8 cellular contexts compared by ENCODE assay signal in the genomic region with DNA sequence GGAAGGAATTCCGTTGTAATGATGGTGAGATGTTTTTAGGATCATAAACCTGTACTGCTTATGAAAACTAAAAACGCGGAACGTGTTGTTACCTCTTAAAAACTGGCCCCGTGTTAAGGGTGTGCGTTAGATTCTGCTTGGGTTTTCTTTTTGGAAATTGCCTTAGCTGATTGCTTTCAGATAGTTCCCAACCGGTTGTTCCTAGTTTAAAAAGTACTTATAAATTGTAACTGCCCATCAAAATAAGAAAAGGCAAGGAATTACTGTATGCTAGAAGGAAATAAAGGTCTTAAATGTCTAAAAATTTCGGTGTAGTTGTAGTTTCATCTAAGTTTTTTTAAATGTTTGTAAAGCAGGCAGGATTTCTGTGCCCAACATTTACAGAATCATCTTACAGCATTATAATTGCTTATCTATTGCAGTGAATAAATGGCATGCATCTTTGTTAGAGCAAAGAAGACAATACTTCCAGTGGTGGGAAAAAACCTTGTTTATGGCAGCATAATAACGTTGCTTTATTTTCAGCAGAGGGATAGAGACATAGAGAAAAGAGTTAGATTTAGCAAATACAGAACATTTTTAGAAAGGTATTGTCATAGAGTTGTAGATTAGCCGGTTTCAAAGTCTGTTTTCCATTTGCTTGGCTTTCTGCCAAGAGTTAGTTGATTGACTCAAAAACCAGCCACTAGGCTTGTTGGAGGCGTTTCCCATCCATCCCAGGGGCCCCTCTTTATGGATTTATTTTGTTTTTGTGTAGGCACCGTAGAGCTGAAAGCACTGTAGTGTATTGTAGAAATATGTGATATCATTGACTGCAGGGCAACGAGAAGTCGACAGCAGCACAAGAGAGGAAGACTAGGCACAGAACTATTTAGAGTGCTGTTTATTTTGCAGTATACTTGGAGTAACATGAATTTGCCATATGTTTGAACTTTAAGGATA. TPM values are rescaled to one million over a fixed set of nuclear protein-coding genes. Genes with fewer than 3 reads are reported as not detected.
DNase-seq lines count a peak whose midpoint lies in the region; ATAC-seq and TF ChIP-seq lines count a peak whose summit lies in the region.

No MANE protein-coding gene starts in this region.

- no peaks in the 10 kb centered on the region for H3K27me3 ChIP-seq in colonic mucosa
- no peaks in the 10 kb centered on the region for H3K27me3 ChIP-seq in layer of hippocampus (ENCODE audit: control insufficient read depth, insufficient read depth, low read length)

- peak; percentile 34 for DNase-seq in activated CD4-positive, CD25-positive, alpha-beta regulatory T cell treated with anti-CD3 and anti-CD28 coated beads, Interleukin-2, amount 50 U/mL, for 72 hours
- DNase-seq in activated CD4-positive, CD25-positive, alpha-beta regulatory T cell (lab: John Stamatoyannopoulos, UW): no peak
- peak; percentile 63 for DNase-seq in NCI-H1694 (lab: John Stamatoyannopoulos, UW)
- peak; percentile 8 for DNase-seq in T-helper 9 cell
- DNase-seq in colonic mucosa: peak; percentile 81
- peak; percentile 45 for DNase-seq in stimulated activated CD4-positive, alpha-beta T cell treated with anti-CD3 and anti-CD28 coated beads, Interleukin-15, amount 100 ng/mL, for 24 hours

- H3K4me3 ChIP-seq in colonic mucosa: peak overlapping the region; percentile 94

- H3K36me3 ChIP-seq in colonic mucosa: no peaks in the 10 kb centered on the region

- H3K27ac ChIP-seq in colonic mucosa (peak overlapping the region; percentile 97), layer of hippocampus (ENCODE audit: low read depth, low read length) (peak overlapping the region; percentile 94)

- no peaks in the 10 kb centered on the region for H3K4me1 ChIP-seq in colonic mucosa

- ATAC-seq in HG03175 (IDR thresholded peaks at IDR 0.05; ENCODE audit: unreplicated experiment): no peak

- intact Hi-C loops in colonic mucosa (cut with DNase I): no loop called here

- no peaks in the 10 kb centered on the region for H3K9me3 ChIP-seq in colonic mucosa

- peak overlapping the region; percentile 83 to 95 for H3K9ac ChIP-seq in colonic mucosa (ENCODE audit: low read depth in 2 of 2, low read length in 2 of 2)

- no peak for TF ChIP-seq CTCF in colonic mucosa (IDR thresholded peaks at IDR 0.05)

RNA-seq across cellular contexts. Expression of a gene that starts 1.7 kb away (rescaled TPM):
- 10 to 100 TPM; 21.2 to 22.8 TPM for total RNA-seq in colonic mucosa

Comparison
In these comparisons a context has a peak if more than half of its experiments do, and no peak if none do; other contexts are left out.
1. DNase-seq: peak in activated CD4-positive, CD25-positive, alpha-beta regulatory T cell treated with anti-CD3 and anti-CD28 coated beads, Interleukin-2, amount 50 U/mL, for 72 hours (single experiment), NCI-H1694 (single experiment), T-helper 9 cell (single experiment), colonic mucosa (single experiment) and stimulated activated CD4-positive, alpha-beta T cell treated with anti-CD3 and anti-CD28 coated beads, Interleukin-15, amount 100 ng/mL, for 24 hours (single experiment); none in activated CD4-positive, CD25-positive, alpha-beta regulatory T cell (0 of 4).